ENCODE assay signal across 8 cellular contexts in the genomic region with DNA sequence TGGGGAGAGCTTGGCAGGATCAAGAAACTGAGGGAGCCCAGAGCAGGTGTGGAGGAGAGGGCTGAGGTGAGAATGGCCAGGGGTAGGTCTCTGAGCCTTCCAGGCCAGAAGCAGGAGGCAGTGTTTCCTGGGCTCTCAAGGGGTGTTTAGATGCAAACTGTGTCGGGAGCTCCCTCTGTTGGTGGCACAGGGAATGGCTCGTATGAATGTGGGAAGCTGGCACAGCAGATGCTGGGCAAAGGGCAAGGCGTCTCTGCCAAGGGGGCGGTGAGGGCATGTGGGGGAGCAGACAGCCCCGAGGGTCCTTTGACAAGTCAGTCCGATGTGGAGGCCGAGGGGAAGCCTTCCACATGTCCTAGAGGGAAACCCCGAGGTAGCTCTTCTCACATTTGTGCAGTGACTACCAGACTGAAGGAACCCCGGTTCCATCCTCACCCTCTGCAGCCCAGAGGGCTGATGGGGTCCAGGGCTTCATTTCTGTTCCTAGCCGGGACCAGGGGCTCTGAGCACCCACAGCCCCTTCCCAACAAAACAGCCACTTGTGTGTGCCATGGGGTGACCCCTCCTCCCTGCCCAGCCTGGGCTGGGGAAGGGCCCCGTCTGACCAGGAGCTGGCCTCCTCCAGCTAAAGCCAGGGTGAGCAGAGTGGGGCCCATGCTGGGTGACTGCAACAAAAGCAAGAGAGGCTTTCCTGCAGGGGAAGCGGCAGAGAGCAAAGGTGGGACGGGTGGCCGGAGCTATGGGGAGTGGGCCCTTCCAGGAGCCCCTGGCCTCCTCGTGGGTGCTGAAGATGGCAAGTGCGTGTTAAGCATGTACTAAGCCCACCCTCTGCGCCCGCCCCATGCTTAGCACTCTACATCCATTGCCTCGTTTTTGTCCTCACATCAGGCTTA.
DNase-seq lines count a peak whose midpoint lies in the region; ATAC-seq and TF ChIP-seq lines count a peak whose summit lies in the region.

No MANE protein-coding gene starts in this region.

- no peaks in the 10 kb centered on the region for H3K9me2 ChIP-seq in Loucy (replicated peaks; ENCODE audit: low read depth, low read length)

- H2AFZ ChIP-seq in Loucy (ENCODE audit: low read length), result no peak overlapping the region

- H3F3A ChIP-seq in Loucy (ENCODE audit: low read depth), result no peaks in the 10 kb centered on the region

- H4K20me1 ChIP-seq in Loucy (ENCODE audit: insufficient read depth, low read length, poor library complexity, severe bottlenecking), result no peaks in the 10 kb centered on the region

- no peak overlapping the region for H3K27ac ChIP-seq in uterus

- H3K9me3 ChIP-seq in Loucy (ENCODE audit: insufficient read depth, low read depth, low read length) (no peaks in the 10 kb centered on the region), uterus (no peaks in the 10 kb centered on the region)

- H3K9ac ChIP-seq in Loucy (ENCODE audit: low read depth, low read length, poor library complexity, severe bottlenecking), result no peak overlapping the region

- H3K4me3 ChIP-seq in Loucy (ENCODE audit: low read length, poor library complexity, severe bottlenecking) (no peak overlapping the region), uterus (no peak overlapping the region)

- TF ChIP-seq CTCF in Loucy (conservative IDR thresholded peaks at IDR 0.05; ENCODE audit: low read length) (peak; percentile 94), uterus (IDR thresholded peaks at IDR 0.05) (peak; percentile 85 to 92 (median 90))

- TF ChIP-seq POLR2A in uterus (IDR thresholded peaks at IDR 0.05), result no peak

- DNase-seq in NCI-H524 (lab: John Stamatoyannopoulos, UW) (peak; percentile 28 to 74), NCI-H524 treated with DMSO at 0.1 percent for 48 hours (lab: John Stamatoyannopoulos, UW) (no peak), SKM-1 treated with dmso at 0.1 percent for 144 hours (lab: John Stamatoyannopoulos, UW; ENCODE audit: unreplicated experiment) (peak; percentile 53), Right ventricle myocardium inferior (ENCODE audit: missing footprints) (peak; percentile 77), posterior vena cava (ENCODE audit: low spot score) (peak; percentile 93), uterus (peak; percentile 74 to 75)
- peak; percentile 75 for DNase-seq in activated naive CD4-positive, alpha-beta T cell treated with anti-CD3 and anti-CD28 coated beads, Interleukin-2, amount 50 U/mL, for 16 hours

- intact Hi-C loops in Right ventricle myocardium inferior (cut with DNase I), result loop anchor here (1.0 to 5.0 kb wide), 2 partner anchors 128 to 382 kb away; no protein-coding TSS in a partner anchor
- intact Hi-C loops in posterior vena cava (cut with DNase I), result loop anchor here (1.0 to 5.0 kb wide), 3 partner anchors 28 to 383 kb away; a partner anchor contains a TSS
- intact Hi-C loops in uterus (cut with DNase I; ENCODE audit: low total_unique reads), result loop anchor here (5.0 kb wide), 1 partner anchor 383 kb away; a partner anchor contains a TSS

- H3K27me3 ChIP-seq in Loucy (ENCODE audit: insufficient read depth, low read length, poor library complexity, severe bottlenecking) (no peaks in the 10 kb centered on the region), uterus (no peaks in the 10 kb centered on the region)

- peaks cover 47% of the 10 kb centered on the region for H3K4me1 ChIP-seq in Loucy (ENCODE audit: insufficient read depth, low read length, poor library complexity, severe bottlenecking)
- peaks cover 0 to 5% of the 10 kb centered on the region in 2 donors for H3K4me1 ChIP-seq in uterus

- no peak overlapping the region for H3K4me2 ChIP-seq in Loucy (ENCODE audit: low read depth, low read length, poor library complexity, severe bottlenecking)

- no peaks in the 10 kb centered on the region for H3K79me2 ChIP-seq in Loucy (ENCODE audit: insufficient read depth, low read length)

- no peaks in the 10 kb centered on the region for H3K36me3 ChIP-seq in Loucy (ENCODE audit: insufficient read depth, low read length)
- H3K36me3 ChIP-seq in uterus, result no peaks in the 10 kb centered on the region

- ATAC-seq in Right ventricle myocardium inferior, result peak; percentile 53
